Comparison of ENCODE assay signal across 17 cellular contexts in genomic region chr10:4699950-4700730, GRCh38.
"Had no signal": no experiment of that assay in that cellular context is flagged by ENCODE, and none has a peak within 500 bp of the region (broad histone marks: within the 10 kb centered on the region; RNA-seq: fewer than 3 reads in every experiment).

No MANE protein-coding gene starts in this region.

- H3K79me2 ChIP-seq: parathyroid adenoma had no signal

- H3K4me3 ChIP-seq: body of pancreas, gastroesophageal sphincter, sigmoid colon, tibial artery had no signal

- H3K9me3 ChIP-seq: body of pancreas, gastroesophageal sphincter, sigmoid colon, tibial artery had no signal

- H3K36me3 ChIP-seq: gastroesophageal sphincter, sigmoid colon, tibial artery had no signal

- H3K4me1 ChIP-seq: body of pancreas, parathyroid adenoma, tibial artery had no signal

- H2AFZ ChIP-seq: parathyroid adenoma had no signal

- ATAC-seq: activated CD4-positive, alpha-beta T cell treated with anti-CD3 and anti-CD28 coated beads for 36 hours; activated T-helper 17 cell treated with anti-CD3 and anti-CD28 coated beads, Interleukin-2, amount 50 U/mL, for 72 hours; body of pancreas; effector memory CD8-positive, alpha-beta T cell; gastroesophageal sphincter; natural killer cell; stimulated activated naive B cell treated with anti-CD40 and anti-IgM and Interleukin-4, amounts not matched to agents 10 μg/mL and 1 μg/mL and 100 μg/mL, for 72 hours; WTC11 had no signal

- H3K27me3 ChIP-seq: body of pancreas, gastroesophageal sphincter, sigmoid colon, tibial artery had no signal

- DNase-seq: activated CD4-positive, alpha-beta memory T cell treated with anti-CD3 and anti-CD28 coated beads, Interleukin-2, amount 10 ng/mL, durations not matched to agents 7 days and 5 days; activated CD4-positive, alpha-beta T cell treated with anti-CD3 and anti-CD28 coated beads for 36 hours; activated naive CD4-positive, alpha-beta T cell; activated naive CD8-positive, alpha-beta T cell treated with anti-CD3 and anti-CD28 coated beads, Interleukin-2, amount 10 ng/mL, durations not matched to agents 7 days and 5 days; activated T-cell treated with anti-CD3 and anti-CD28 coated beads, Interleukin-2, amount 50 U/mL, for 1 hour; amygdala; body of pancreas; caudate nucleus; effector memory CD8-positive, alpha-beta T cell; natural killer cell; sigmoid colon; stimulated activated naive B cell treated with anti-CD40 and anti-IgM and Interleukin-4, amounts not matched to agents 10 μg/mL and 1 μg/mL and 100 μg/mL, for 72 hours; tibial artery had no signal

- H3K27ac ChIP-seq: body of pancreas, gastroesophageal sphincter, parathyroid adenoma, sigmoid colon, tibial artery had no signal

- H3K9ac ChIP-seq: parathyroid adenoma had no signal
